9 cellular contexts compared by ENCODE assay signal in the genomic region with DNA sequence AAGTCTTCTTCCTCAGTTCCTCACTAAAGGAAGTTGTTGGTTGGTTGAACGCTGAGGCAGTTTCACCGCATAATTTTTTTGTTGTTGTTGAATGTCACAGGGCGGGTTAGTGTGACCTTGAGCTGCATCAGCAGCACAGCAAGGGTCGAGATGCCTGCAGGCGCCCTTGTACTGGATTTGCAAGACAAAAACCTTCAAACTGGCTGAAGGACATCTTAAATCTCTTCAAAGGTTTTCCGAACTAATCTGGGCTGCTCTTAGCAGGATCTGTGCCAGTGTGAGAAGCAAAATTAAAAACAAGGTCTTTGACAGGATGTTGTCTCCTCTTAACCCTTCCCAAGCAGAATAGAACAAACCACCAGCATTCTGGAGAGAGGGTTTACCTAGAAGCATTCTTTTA. TPM values are rescaled to one million over a fixed set of nuclear protein-coding genes. Genes with fewer than 3 reads are reported as not detected.
DNase-seq lines count a peak whose midpoint lies in the region; ATAC-seq and TF ChIP-seq lines count a peak whose summit lies in the region.
"Had no signal": no experiment of that assay in that cellular context is flagged by ENCODE, and none has a peak within 500 bp of the region (broad histone marks: within the 10 kb centered on the region; RNA-seq: fewer than 3 reads in every experiment).

No MANE protein-coding gene starts in this region.

- peaks cover 8% of the 10 kb centered on the region for H3K36me3 Mint-ChIP-seq in MCF 10A (ENCODE audit: insufficient read depth, unreplicated experiment)
- peaks cover 7% of the 10 kb centered on the region for H3K36me3 Mint-ChIP-seq in central memory CD8-positive, alpha-beta T cell (ENCODE audit: insufficient read depth)

- TF ChIP-seq POLR2A in breast epithelium (IDR thresholded peaks at IDR 0.05) (no peak), right lobe of liver (IDR thresholded peaks at IDR 0.05) (no peak), uterus (IDR thresholded peaks at IDR 0.05) (no peak)

- no TSS peak for BruUV-seq in MCF 10A (replicated peaks; lab: Mats Ljungman, UMichigan)

- no peak for TF ChIP-seq CTCF in breast epithelium (IDR thresholded peaks at IDR 0.05)
- no peak for TF ChIP-seq CTCF in MCF 10A (IDR thresholded peaks at IDR 0.05; ENCODE audit: unreplicated experiment)
- TF ChIP-seq CTCF in right lobe of liver (IDR thresholded peaks at IDR 0.05): no peak
- no peak for TF ChIP-seq CTCF in uterus (IDR thresholded peaks at IDR 0.05)

- H3K36me3 ChIP-seq in breast epithelium (no peaks in the 10 kb centered on the region), right lobe of liver (no peaks in the 10 kb centered on the region), uterus (no peaks in the 10 kb centered on the region)

- no peaks in the 10 kb centered on the region for H3K27me3 Mint-ChIP-seq in MCF 10A (ENCODE audit: insufficient read depth, unreplicated experiment)
- H3K27me3 Mint-ChIP-seq in central memory CD8-positive, alpha-beta T cell: no peaks in the 10 kb centered on the region

- no peaks in the 10 kb centered on the region for H3K27me3 ChIP-seq in breast epithelium
- H3K27me3 ChIP-seq in right lobe of liver: no peaks in the 10 kb centered on the region
- no peaks in the 10 kb centered on the region for H3K27me3 ChIP-seq in uterus

- H3K9me3 ChIP-seq in breast epithelium (no peaks in the 10 kb centered on the region), right lobe of liver (no peaks in the 10 kb centered on the region), uterus (no peaks in the 10 kb centered on the region)

- H3K4me3 ChIP-seq in breast epithelium: peak overlapping the region in 2 of 3 donors; percentile 6 to 31
- H3K4me3 ChIP-seq in right lobe of liver: no peak overlapping the region
- H3K4me3 ChIP-seq in uterus: peak overlapping the region; percentile 4 to 6

- POLR2A ChIA-PET in MCF 10A (lab: Yijun Ruan, JAX): interaction anchor here (0.6 kb wide), 1 partner anchor 38 kb away, joined by 4 read pairs; no protein-coding TSS in a partner anchor

- intact Hi-C loops in breast epithelium (cut with DNase I; ENCODE audit: low total_unique reads) (no loop called here), MCF 10A (cut with micrococcal nuclease) (no loop called here), right lobe of liver (cut with DNase I) (no loop called here), uterus (cut with DNase I; ENCODE audit: low total_unique reads) (no loop called here)

- WGBS in right lobe of liver (ENCODE audit: insufficient coverage, low coverage, low lambda C conversion rate, missing lambda C conversion rate): 44% methylated on average over 6 of the region's 6 CpGs

- no peak for DNase-seq in breast epithelium (ENCODE audit: low spot score in 2 of 2)
- DNase-seq in MCF 10A (ENCODE audit: unreplicated experiment): no peak
- DNase-seq in central memory CD8-positive, alpha-beta T cell (ENCODE audit: low spot score in 2 of 2): no peak
- no peak for DNase-seq in right lobe of liver
- DNase-seq in uterus: peak in 1 of 2 donors; percentile 26
- no peak for DNase-seq in HPDE6-E6E7 (ENCODE audit: extremely low spot score)

- H3K4me1 ChIP-seq in breast epithelium: peaks cover 5 to 6% of the 10 kb centered on the region in 2 donors
- H3K4me1 ChIP-seq in right lobe of liver: peaks cover 0 to 36% (median 10%) of the 10 kb centered on the region in 4 donors
- peaks cover 0 to 15% of the 10 kb centered on the region in 2 donors for H3K4me1 ChIP-seq in uterus

- CTCF ChIA-PET in MCF 10A (lab: Yijun Ruan, JAX): interaction anchor here (0.8 kb wide), 2 partner anchors 14 to 477 kb away, joined by 3 to 4 read pairs; no protein-coding TSS in a partner anchor

- H3K27ac ChIP-seq in breast epithelium: peak overlapping the region; percentile 6 to 12
- H3K27ac ChIP-seq in right lobe of liver: no peak overlapping the region
- H3K27ac ChIP-seq in uterus: peak overlapping the region; percentile 60 to 65
- H3K27ac ChIP-seq: KMS-11 had no signal

- H3K4me1 Mint-ChIP-seq in MCF 10A (ENCODE audit: insufficient read depth, unreplicated experiment): peaks cover 6% of the 10 kb centered on the region
- H3K4me1 Mint-ChIP-seq in central memory CD8-positive, alpha-beta T cell: peaks cover 12% of the 10 kb centered on the region

- H3K27ac Mint-ChIP-seq in MCF 10A (ENCODE audit: low read depth, unreplicated experiment): no peak overlapping the region
- H3K27ac Mint-ChIP-seq in central memory CD8-positive, alpha-beta T cell (ENCODE audit: low read depth): no peak overlapping the region

- peaks cover 7% of the 10 kb centered on the region for H3K9me3 Mint-ChIP-seq in MCF 10A (ENCODE audit: unreplicated experiment)
- no peaks in the 10 kb centered on the region for H3K9me3 Mint-ChIP-seq in central memory CD8-positive, alpha-beta T cell

- no peak overlapping the region for H3K4me3 Mint-ChIP-seq in MCF 10A (ENCODE audit: unreplicated experiment)
- H3K4me3 Mint-ChIP-seq in central memory CD8-positive, alpha-beta T cell: peak overlapping the region; percentile 48

- no peak for ATAC-seq in central memory CD8-positive, alpha-beta T cell (replicated peaks; ENCODE audit: extremely low read depth, poor library complexity, severe bottlenecking)
- ATAC-seq in right lobe of liver (peak in 3 of 4 donors; percentile 5 to 20 (median 16)), GM18517 (IDR thresholded peaks at IDR 0.05; ENCODE audit: unreplicated experiment) (no peak), HG03139 (IDR thresholded peaks at IDR 0.05; ENCODE audit: unreplicated experiment) (no peak)

RNA-seq across cellular contexts. Expression of gene NRIP1, which starts 59.4 kb away (rescaled TPM):
- 100 to 1,000 TPM in 2 of 3 donors, 10 to 100 TPM in 1; 82.0 to 121 (median 105) TPM for total RNA-seq in breast epithelium
- total RNA-seq in MCF 10A (2022): 26.5 and 31.4 TPM in 2 replicates
- total RNA-seq in right lobe of liver: 10 to 100 TPM; 15.4 to 34.0 (median 21.5) TPM
- 10 to 100 TPM; 16.1 to 81.9 (median 36.4) TPM for total RNA-seq in uterus

Comparison
In these comparisons a context has a peak if more than half of its experiments do, and no peak if none do; other contexts are left out.
1. H3K27ac ChIP-seq: peak in breast epithelium (2 of 2) and uterus (2 of 2); none in right lobe of liver (0 of 3).
2. H3K4me3 ChIP-seq: peak in breast epithelium (2 of 3) and uterus (2 of 2); none in right lobe of liver (0 of 3).
3. ATAC-seq: peak in right lobe of liver (3 of 4); none in central memory CD8-positive, alpha-beta T cell (single experiment), GM18517 (single experiment) and HG03139 (single experiment).